Comparison of ENCODE assay signal across 23 cellular contexts in genomic region chr3:30059240-30059639, GRCh38.
"Had no signal": no experiment of that assay in that cellular context is flagged by ENCODE, and none has a peak within 500 bp of the region (broad histone marks: within the 10 kb centered on the region; RNA-seq: fewer than 3 reads in every experiment).

No MANE protein-coding gene starts in this region.

- H3K4me3 Mint-ChIP-seq: activated naive CD4-positive, alpha-beta T cell treated with anti-CD3 and anti-CD28 coated beads for 36 hours; activated naive CD8-positive, alpha-beta T cell treated with anti-CD3 and anti-CD28 coated beads for 36 hours; brain; immature natural killer cell; memory B cell; natural killer cell had no signal

- H3K4me1 Mint-ChIP-seq: activated naive CD8-positive, alpha-beta T cell treated with anti-CD3 and anti-CD28 coated beads for 36 hours; brain; immature natural killer cell; natural killer cell had no signal

- DNase-seq: activated CD4-positive, alpha-beta T cell treated with anti-CD3 and anti-CD28 coated beads for 4 hours; activated CD4-positive, alpha-beta T cell treated with anti-CD3 and anti-CD28 coated beads, Interleukin-2, amount 50 U/mL, for 4 hours; activated CD8-positive, alpha-beta memory T cell treated with anti-CD3 and anti-CD28 coated beads for 24 hours; activated effector memory CD4-positive, alpha-beta T cell treated with anti-CD3 and anti-CD28 coated beads, Interleukin-2, amount 50 U/mL, for 16 hours; activated naive CD4-positive, alpha-beta T cell treated with anti-CD3 and anti-CD28 coated beads for 36 hours; activated naive CD8-positive, alpha-beta T cell treated with anti-CD3 and anti-CD28 coated beads for 36 hours; adrenal gland; aorta; caudate nucleus; foreskin keratinocyte; heart right ventricle; immature natural killer cell; natural killer cell; right cardiac atrium; stimulated activated CD4-positive, alpha-beta T cell treated with anti-CD3 and anti-CD28 coated beads, Interleukin-15, amount 100 ng/mL, for 24 hours; stimulated activated CD4-positive, alpha-beta T cell treated with anti-CD3 and anti-CD28 coated beads, Interleukin-2, amount 100 ng/mL, for 24 hours; stimulated activated naive CD4-positive, alpha-beta T cell; tibial artery; upper lobe of right lung had no signal

- H3K27ac ChIP-seq: adrenal gland, esophagus muscularis mucosa, foreskin keratinocyte, heart right ventricle, suprapubic skin, tibial artery, upper lobe of right lung had no signal

- H3K4me1 ChIP-seq: adrenal gland, esophagus muscularis mucosa, heart right ventricle, suprapubic skin, tibial artery, upper lobe of right lung had no signal

- H3K36me3 Mint-ChIP-seq: activated naive CD8-positive, alpha-beta T cell treated with anti-CD3 and anti-CD28 coated beads for 36 hours; brain; immature natural killer cell; memory B cell; natural killer cell had no signal

- H3K9me3 Mint-ChIP-seq: activated naive CD4-positive, alpha-beta T cell treated with anti-CD3 and anti-CD28 coated beads for 36 hours; natural killer cell had no signal

- H3K27me3 ChIP-seq: adrenal gland, esophagus muscularis mucosa, foreskin keratinocyte, heart right ventricle, suprapubic skin, tibial artery, upper lobe of right lung had no signal

- H3K9me3 ChIP-seq: adrenal gland, esophagus muscularis mucosa, heart right ventricle, suprapubic skin, tibial artery, upper lobe of right lung had no signal

- H3K27ac Mint-ChIP-seq: activated naive CD4-positive, alpha-beta T cell treated with anti-CD3 and anti-CD28 coated beads for 36 hours; activated naive CD8-positive, alpha-beta T cell treated with anti-CD3 and anti-CD28 coated beads for 36 hours; brain; immature natural killer cell; memory B cell; natural killer cell had no signal

- H3K36me3 ChIP-seq: adrenal gland, esophagus muscularis mucosa, heart right ventricle, suprapubic skin, tibial artery, upper lobe of right lung had no signal

- H3K27me3 Mint-ChIP-seq: activated naive CD8-positive, alpha-beta T cell treated with anti-CD3 and anti-CD28 coated beads for 36 hours; brain had no signal

- H3K4me3 ChIP-seq: adrenal gland, esophagus muscularis mucosa, heart right ventricle, suprapubic skin, tibial artery, upper lobe of right lung had no signal

- ATAC-seq: foreskin keratinocyte, heart right ventricle, natural killer cell, right cardiac atrium, upper lobe of right lung had no signal
